In genomic region chr14:75982724-75983358, GRCh38 we compare ENCODE assay signal across 8 cellular contexts. TPM values are rescaled to one million over a fixed set of nuclear protein-coding genes. Genes with fewer than 3 reads are reported as not detected.
DNase-seq lines count a peak whose midpoint lies in the region; ATAC-seq, FAIRE-seq and TF ChIP-seq lines count a peak whose summit lies in the region.

No MANE protein-coding gene starts in this region.

- peaks cover 6% of the 10 kb centered on the region for H3K27me3 Mint-ChIP-seq in activated CD4-positive, alpha-beta T cell treated with anti-CD3 and anti-CD28 coated beads, Interleukin-2, amount 10 ng/mL, durations not matched to agents 7 days and 5 days
- H3K27me3 Mint-ChIP-seq in activated CD8-positive, alpha-beta T cell treated with anti-CD3 and anti-CD28 coated beads for 36 hours: no peaks in the 10 kb centered on the region

- H3K27ac Mint-ChIP-seq in activated CD4-positive, alpha-beta T cell treated with anti-CD3 and anti-CD28 coated beads, Interleukin-2, amount 10 ng/mL, durations not matched to agents 7 days and 5 days: no peak overlapping the region
- peak overlapping the region; percentile 59 for H3K27ac Mint-ChIP-seq in activated CD8-positive, alpha-beta T cell treated with anti-CD3 and anti-CD28 coated beads for 36 hours

- CTCF ChIA-PET in activated CD4-positive, alpha-beta T cell treated with anti-CD3 and anti-CD28 coated beads, Interleukin-2, amount 10 ng/mL, durations not matched to agents 7 days and 5 days (lab: Charles Lee): interaction anchor here (0.6 to 5.7 kb wide), 23 partner anchors 9 to 408 kb away, joined by 3 to 38 read pairs (median 3); partner anchors contain the start of genes ERG28 and TTLL5
- CTCF ChIA-PET in activated CD8-positive, alpha-beta T cell treated with anti-CD3 and anti-CD28 coated beads for 36 hours (lab: Charles Lee): interaction anchor here (0.7 to 9.1 kb wide), 20 partner anchors 11 to 416 kb away, joined by 3 to 143 read pairs (median 4); no protein-coding TSS in a partner anchor

- H3K4me1 ChIP-seq in pancreas: peaks cover 15 to 34% (median 24%) of the 10 kb centered on the region in 3 donors

- H3K9me3 ChIP-seq in pancreas: no peaks in the 10 kb centered on the region

- no peaks in the 10 kb centered on the region for H3K9me3 Mint-ChIP-seq in activated CD4-positive, alpha-beta T cell treated with anti-CD3 and anti-CD28 coated beads, Interleukin-2, amount 10 ng/mL, durations not matched to agents 7 days and 5 days
- no peaks in the 10 kb centered on the region for H3K9me3 Mint-ChIP-seq in activated CD8-positive, alpha-beta T cell treated with anti-CD3 and anti-CD28 coated beads for 36 hours

- intact Hi-C loops in activated CD8-positive, alpha-beta T cell treated with anti-CD3 and anti-CD28 coated beads for 36 hours (cut with micrococcal nuclease): loop anchor here (5.0 kb wide), 1 partner anchor 76 kb away; no protein-coding TSS in a partner anchor
- intact Hi-C loops in head of caudate nucleus (cut with DNase I): loop anchor here (2.0 to 5.0 kb wide), 3 partner anchors 76 to 272 kb away; no protein-coding TSS in a partner anchor
- intact Hi-C loops in pancreas (cut with DNase I): loop anchor here in 2 of 3 donors (5.0 kb wide), 1 partner anchor 276 kb away; no protein-coding TSS in a partner anchor

- no peak for DNase-seq in activated CD4-positive, alpha-beta T cell treated with anti-CD3 and anti-CD28 coated beads, Interleukin-2, amount 10 ng/mL, durations not matched to agents 7 days and 5 days
- DNase-seq in activated CD4-positive, alpha-beta T cell treated with anti-CD3 and anti-CD28 coated beads, Interleukin-2, amount 50 U/mL, for 48 hours: no peak
- DNase-seq in activated CD8-positive, alpha-beta T cell treated with anti-CD3 and anti-CD28 coated beads for 36 hours: no peak
- DNase-seq in head of caudate nucleus (peak in 37 of 42 donors; percentile 41 to 85 (median 66)), pancreas (peak; percentile 75 to 93 (median 89)), KBM-7 (no peak), GM13976 (ENCODE audit: low spot score) (no peak)

- H3K4me3 ChIP-seq in pancreas: peak overlapping the region; percentile 42 to 80 (median 64)

- POLR2A ChIA-PET in activated CD4-positive, alpha-beta T cell treated with anti-CD3 and anti-CD28 coated beads, Interleukin-2, amount 10 ng/mL, durations not matched to agents 7 days and 5 days (lab: Charles Lee): interaction anchor here (0.6 kb wide), 1 partner anchor 76 kb away, joined by 3 read pairs; no protein-coding TSS in a partner anchor
- POLR2A ChIA-PET in activated CD8-positive, alpha-beta T cell treated with anti-CD3 and anti-CD28 coated beads for 36 hours (lab: Charles Lee): interaction anchor here (0.8 to 1.0 kb wide), 2 partner anchors 75 to 273 kb away, joined by 3 read pairs; no protein-coding TSS in a partner anchor

- no peaks in the 10 kb centered on the region for H3K36me3 Mint-ChIP-seq in activated CD4-positive, alpha-beta T cell treated with anti-CD3 and anti-CD28 coated beads, Interleukin-2, amount 10 ng/mL, durations not matched to agents 7 days and 5 days (ENCODE audit: low read depth)
- H3K36me3 Mint-ChIP-seq in activated CD8-positive, alpha-beta T cell treated with anti-CD3 and anti-CD28 coated beads for 36 hours (ENCODE audit: low read depth): no peaks in the 10 kb centered on the region

- no peaks in the 10 kb centered on the region for H3K27me3 ChIP-seq in pancreas

- no peaks in the 10 kb centered on the region for H3K36me3 ChIP-seq in pancreas

- peak; percentile 30 for TF ChIP-seq CTCF in activated CD8-positive, alpha-beta T cell treated with anti-CD3 and anti-CD28 coated beads for 36 hours (IDR thresholded peaks at IDR 0.05)
- TF ChIP-seq CTCF in pancreas (IDR thresholded peaks at IDR 0.05) (no peak), GM13976 (IDR thresholded peaks at IDR 0.05; ENCODE audit: borderline replicate concordance, control extremely low read depth, extremely low read depth, insufficient read depth, missing control alignments) (no peak)

- peak overlapping the region; percentile 67 for H3K4me3 Mint-ChIP-seq in activated CD4-positive, alpha-beta T cell treated with anti-CD3 and anti-CD28 coated beads, Interleukin-2, amount 10 ng/mL, durations not matched to agents 7 days and 5 days
- peak overlapping the region; percentile 80 for H3K4me3 Mint-ChIP-seq in activated CD8-positive, alpha-beta T cell treated with anti-CD3 and anti-CD28 coated beads for 36 hours

- H3K4me1 Mint-ChIP-seq in activated CD4-positive, alpha-beta T cell treated with anti-CD3 and anti-CD28 coated beads, Interleukin-2, amount 10 ng/mL, durations not matched to agents 7 days and 5 days: peaks cover 61% of the 10 kb centered on the region
- H3K4me1 Mint-ChIP-seq in activated CD8-positive, alpha-beta T cell treated with anti-CD3 and anti-CD28 coated beads for 36 hours (ENCODE audit: low read depth): peaks cover 44% of the 10 kb centered on the region

- FAIRE-seq in pancreas (lab: Jason Lieb, UNC): no peak

- H3K27ac ChIP-seq in pancreas: peak overlapping the region; percentile 95 to 99 (median 98)

- WGBS in pancreas, 2 donors: 8 to 14% methylated on average over 24 to 35 of the region's 35 CpGs

- in situ Hi-C loops in KBM-7 (cut with MboI; ENCODE audit: low pct_unique_long_range_greater_than_20kb, low sequenced_read_pairs) (no loop called here), GM13976 (cut with MboI; ENCODE audit: low sequenced_read_pairs, unreplicated experiment) (loop anchor here (10.0 kb wide), 1 partner anchor 268 kb away; no protein-coding TSS in a partner anchor)

- ATAC-seq in HG03521 (IDR thresholded peaks at IDR 0.05; ENCODE audit: unreplicated experiment) (peak; percentile 11), pancreas (peak; percentile 41 to 66 (median 56))
- ATAC-seq in activated CD8-positive, alpha-beta T cell treated with anti-CD3 and anti-CD28 coated beads for 36 hours: peak; percentile 17

RNA-seq across cellular contexts. Expression of gene TGFB3, which starts 1.0 kb away (rescaled TPM):
- 1 to 10 TPM; 1.5 to 1.9 TPM for total RNA-seq in activated CD4-positive, alpha-beta T cell treated with anti-CD3 and anti-CD28 coated beads, Interleukin-2, amount 10 ng/mL, durations not matched to agents 7 days and 5 days
- 1 to 10 TPM; 3.4 to 4.2 TPM for total RNA-seq in activated CD8-positive, alpha-beta T cell treated with anti-CD3 and anti-CD28 coated beads for 36 hours
- 10 to 100 TPM; 11.6 to 57.2 (median 42.2) TPM for total RNA-seq in pancreas
- 10 to 100 TPM; 22.3 to 25.7 TPM for polyA plus RNA-seq in pancreas

RNA-seq across cellular contexts. Expression of gene IFT43, which starts 2.7 kb away (rescaled TPM):
- 1 to 10 TPM; 4.5 TPM for total RNA-seq in activated CD4-positive, alpha-beta T cell treated with anti-CD3 and anti-CD28 coated beads, Interleukin-2, amount 10 ng/mL, durations not matched to agents 7 days and 5 days
- 10 to 100 TPM in 1 of 2 experiments, 1 to 10 TPM in 1; 7.6 to 10.4 TPM for total RNA-seq in activated CD8-positive, alpha-beta T cell treated with anti-CD3 and anti-CD28 coated beads for 36 hours
- total RNA-seq in pancreas: 10 to 100 TPM; 11.4 to 19.3 (median 14.2) TPM
- 10 to 100 TPM; 43.2 to 46.3 TPM for polyA plus RNA-seq in pancreas

Comparison
In these comparisons a context has a peak if more than half of its experiments do, and no peak if none do; other contexts are left out.
1. DNase-seq: peak in head of caudate nucleus (37 of 42) and pancreas (6 of 6); none in activated CD4-positive, alpha-beta T cell treated with anti-CD3 and anti-CD28 coated beads, Interleukin-2, amount 10 ng/mL, durations not matched to agents 7 days and 5 days (single experiment), activated CD4-positive, alpha-beta T cell treated with anti-CD3 and anti-CD28 coated beads, Interleukin-2, amount 50 U/mL, for 48 hours (0 of 2), activated CD8-positive, alpha-beta T cell treated with anti-CD3 and anti-CD28 coated beads for 36 hours (single experiment), KBM-7 (single experiment) and GM13976 (single experiment).
2. Peak in every context shown above with its lines, with median percentiles within 50 percentile points of each other: ATAC-seq.